ENCODE assay signal across 19 cellular contexts in genomic region chr2:152161598-152161997, GRCh38.
"Had no signal": no experiment of that assay in that cellular context is flagged by ENCODE, and none has a peak within 500 bp of the region (broad histone marks: within the 10 kb centered on the region; RNA-seq: fewer than 3 reads in every experiment).

No MANE protein-coding gene starts in this region.

- DNase-seq: activated CD4-positive, alpha-beta T cell treated with anti-CD3 and anti-CD28 coated beads, Interleukin-2, amount 50 U/mL, for 48 hours; activated naive CD4-positive, alpha-beta T cell treated with anti-CD3 and anti-CD28 coated beads, Interleukin-2, amount 10 ng/mL, durations not matched to agents 7 days and 5 days; activated T-cell treated with anti-CD3 and anti-CD28 coated beads, Interleukin-2, amount 50 U/mL, for 1 hour; effector memory CD4-positive, alpha-beta T cell; foreskin melanocyte; head of caudate nucleus; left colon; midbrain; ovary; stimulated activated CD4-positive, alpha-beta T cell treated with anti-CD3 and anti-CD28 coated beads, Interleukin-12 subunit alpha, Interleukin-12 subunit beta, amount 100 ng/mL, for 4 hours; stimulated activated CD4-positive, alpha-beta T cell treated with anti-CD3 and anti-CD28 coated beads, Interleukin-2, amount 100 ng/mL, for 24 hours; thyroid gland; WERI-Rb-1 had no signal

- H3K9me3 ChIP-seq: ovary, thyroid gland had no signal

- H3K4me3 Mint-ChIP-seq: activated naive CD4-positive, alpha-beta T cell treated with anti-CD3 and anti-CD28 coated beads, Interleukin-2, amount 10 ng/mL, durations not matched to agents 7 days and 5 days; dendritic cell treated with granulocyte-macrophage colony-stimulating factor and Interleukin-4, amounts not matched to agents 40 ng/mL and 50 ng/mL, for 4 days; neural crest cell had no signal

- H3K27ac ChIP-seq: epithelial cell of prostate, ovary, thyroid gland, WERI-Rb-1 had no signal

- ATAC-seq: left colon had no signal

- H3K4me3 ChIP-seq: ovary, thyroid gland had no signal

- FAIRE-seq: astrocyte, bronchial epithelial cell, urothelium cell line had no signal

- H3K27me3 ChIP-seq: ovary, thyroid gland had no signal

- H3K27me3 Mint-ChIP-seq: activated naive CD4-positive, alpha-beta T cell treated with anti-CD3 and anti-CD28 coated beads, Interleukin-2, amount 10 ng/mL, durations not matched to agents 7 days and 5 days; dendritic cell treated with granulocyte-macrophage colony-stimulating factor and Interleukin-4, amounts not matched to agents 40 ng/mL and 50 ng/mL, for 4 days had no signal

- H3K36me3 ChIP-seq: ovary, thyroid gland, WERI-Rb-1 had no signal

- H3K27ac Mint-ChIP-seq: activated naive CD4-positive, alpha-beta T cell treated with anti-CD3 and anti-CD28 coated beads, Interleukin-2, amount 10 ng/mL, durations not matched to agents 7 days and 5 days; dendritic cell treated with granulocyte-macrophage colony-stimulating factor and Interleukin-4, amounts not matched to agents 40 ng/mL and 50 ng/mL, for 4 days had no signal
